ENCODE assay signal across 26 cellular contexts in genomic region chr6:119921491-119922010, GRCh38.
"Had no signal": no experiment of that assay in that cellular context is flagged by ENCODE, and none has a peak within 500 bp of the region (broad histone marks: within the 10 kb centered on the region; RNA-seq: fewer than 3 reads in every experiment).

No MANE protein-coding gene starts in this region.

- H3K27me3 ChIP-seq: stomach, suprapubic skin, testis, thyroid gland, tibial nerve, transverse colon, upper lobe of left lung, upper lobe of right lung, uterus, vagina had no signal

- DNase-seq: stimulated activated CD4-positive, alpha-beta T cell treated with anti-CD3 and anti-CD28 coated beads, Interleukin-2, amount 100 ng/mL, for 48 hours; stimulated activated CD4-positive, alpha-beta T cell treated with anti-CD3 and anti-CD28 coated beads, Interleukin-4, amount 100 ng/mL, for 1 hour; stimulated activated CD4-positive, alpha-beta T cell treated with anti-CD3 and anti-CD28 coated beads, Interleukin-4, amount 100 ng/mL, for 24 hours; stimulated activated CD4-positive, alpha-beta T cell treated with anti-CD3 and anti-CD28 coated beads, Interleukin-4, amount 100 ng/mL, for 4 hours; stimulated activated CD8-positive, alpha-beta memory T cell treated with anti-CD3 and anti-CD28 coated beads, Interleukin-4, amount 100 ng/mL, for 48 hours; stimulated activated naive B cell treated with anti-CD40 and anti-IgM and Interleukin-4, amounts not matched to agents 10 μg/mL and 1 μg/mL and 100 μg/mL, for 72 hours; stimulated activated naive CD4-positive, alpha-beta T cell; stimulated activated naive CD4-positive, alpha-beta T cell treated with Interleukin-2 at 50 U/mL for 16 hours; stimulated activated naive CD8-positive, alpha-beta T cell treated with anti-CD3 and anti-CD28 coated beads, Interleukin-15, amount 100 ng/mL, for 72 hours; stimulated activated naive CD8-positive, alpha-beta T cell treated with anti-CD3 and anti-CD28 coated beads, Interleukin-15, Interleukin-2, amounts not matched to agents 100 U/mL and 50 U/mL, for 24 hours; stomach; substantia nigra; testis; thyroid gland; transverse colon; trophoblast cell; upper lobe of left lung; upper lobe of right lung; uterus had no signal

- H3K9me3 ChIP-seq: testis, thyroid gland, vagina had no signal

- H3K27ac ChIP-seq: stomach, suprapubic skin, testis, thoracic aorta, thyroid gland, tibial nerve, transverse colon, upper lobe of left lung, upper lobe of right lung, uterus, vagina had no signal

- H3K36me3 ChIP-seq: stomach, suprapubic skin, thoracic aorta, thyroid gland, tibial nerve, transverse colon, upper lobe of left lung, upper lobe of right lung, uterus, vagina had no signal

- FAIRE-seq: urothelium cell line had no signal

- H3K4me1 ChIP-seq: stomach, suprapubic skin, testis, thyroid gland, tibial nerve, transverse colon, upper lobe of left lung, upper lobe of right lung, uterus, vagina had no signal

- H3K4me3 ChIP-seq: stomach, suprapubic skin, testis, thoracic aorta, thyroid gland, tibial nerve, transverse colon, upper lobe of left lung, upper lobe of right lung, uterus, vagina had no signal

- ATAC-seq: stimulated activated effector memory CD8-positive, alpha-beta T cell treated with anti-CD3 and anti-CD28 coated beads, Interleukin-12 subunit alpha, Interleukin-12 subunit beta, amount 100 ng/mL, for 72 hours; stimulated activated memory B cell treated with anti-CD40 and anti-IgM and Interleukin-4, amounts not matched to agents 10 μg/mL and 1 μg/mL and 100 μg/mL, for 72 hours; stimulated activated naive B cell treated with anti-CD40 and anti-IgM and Interleukin-4, amounts not matched to agents 10 μg/mL and 1 μg/mL and 100 μg/mL, for 72 hours; stimulated activated naive CD8-positive, alpha-beta T cell treated with anti-CD3 and anti-CD28 coated beads, Interleukin-15, amount 100 ng/mL, for 72 hours; stimulated activated naive CD8-positive, alpha-beta T cell treated with anti-CD3 and anti-CD28 coated beads, Interleukin-15, Interleukin-2, amounts not matched to agents 100 U/mL and 50 U/mL, for 24 hours; upper lobe of right lung had no signal
